Comparison of ENCODE assay signal across 15 cellular contexts in genomic region chr7:36958094-36958718, GRCh38.
DNase-seq lines count a peak whose midpoint lies in the region; ATAC-seq lines count a peak whose summit lies in the region.
"Had no signal": no experiment of that assay in that cellular context is flagged by ENCODE, and none has a peak within 500 bp of the region (broad histone marks: within the 10 kb centered on the region; RNA-seq: fewer than 3 reads in every experiment).

No MANE protein-coding gene starts in this region.

- DNase-seq in DMS153 (lab: John Stamatoyannopoulos, UW) (peak; percentile 90), M059J (ENCODE audit: low read depth) (peak; percentile 10), NCI-H526 treated with DMSO at 0.1 percent for 48 hours (lab: John Stamatoyannopoulos, UW) (peak; percentile 87), left colon (no peak), NCI-H2196 treated with DMSO at 0.1 percent for 48 hours (lab: John Stamatoyannopoulos, UW; ENCODE audit: unreplicated experiment) (no peak)
- no peak for DNase-seq in activated CD4-positive, alpha-beta memory T cell treated with anti-CD3 and anti-CD28 coated beads, Interleukin-2, amount 10 ng/mL, durations not matched to agents 7 days and 5 days
- DNase-seq: DMS 273 treated with DMSO at 0.1 percent for 48 hours, EL, H7, NCI-H187, NCI-H774, T-helper 17 cell had no signal

- no peaks in the 10 kb centered on the region for H3K27me3 Mint-ChIP-seq in activated CD4-positive, alpha-beta memory T cell treated with anti-CD3 and anti-CD28 coated beads, Interleukin-2, amount 10 ng/mL, durations not matched to agents 7 days and 5 days
- H3K27me3 Mint-ChIP-seq: T-helper 17 cell had no signal

- H3K36me3 Mint-ChIP-seq in activated CD4-positive, alpha-beta memory T cell treated with anti-CD3 and anti-CD28 coated beads, Interleukin-2, amount 10 ng/mL, durations not matched to agents 7 days and 5 days (ENCODE audit: low read depth), result peaks cover 37% of the 10 kb centered on the region

- POLR2A ChIA-PET in activated CD4-positive, alpha-beta memory T cell treated with anti-CD3 and anti-CD28 coated beads, Interleukin-2, amount 10 ng/mL, durations not matched to agents 7 days and 5 days (lab: Charles Lee), result no interaction called here

- no peak overlapping the region for H3K4me3 Mint-ChIP-seq in activated CD4-positive, alpha-beta memory T cell treated with anti-CD3 and anti-CD28 coated beads, Interleukin-2, amount 10 ng/mL, durations not matched to agents 7 days and 5 days
- H3K4me3 Mint-ChIP-seq: T-helper 17 cell had no signal

- ATAC-seq in left colon, result peak; percentile 72
- ATAC-seq in GM19035 (IDR thresholded peaks at IDR 0.05; ENCODE audit: unreplicated experiment), result no peak
- ATAC-seq in GM19452 (IDR thresholded peaks at IDR 0.05; ENCODE audit: unreplicated experiment), result no peak
- ATAC-seq: Right ventricle myocardium inferior, T-helper 17 cell had no signal

- intact Hi-C loops in left colon (cut with DNase I, micrococcal nuclease), result no loop called here

- H3K9me3 Mint-ChIP-seq in activated CD4-positive, alpha-beta memory T cell treated with anti-CD3 and anti-CD28 coated beads, Interleukin-2, amount 10 ng/mL, durations not matched to agents 7 days and 5 days, result peaks cover 9% of the 10 kb centered on the region

- CTCF ChIA-PET in activated CD4-positive, alpha-beta memory T cell treated with anti-CD3 and anti-CD28 coated beads, Interleukin-2, amount 10 ng/mL, durations not matched to agents 7 days and 5 days (lab: Charles Lee), result interaction anchor here (0.8 to 1.6 kb wide), 2 partner anchors 13 to 19 kb away, joined by 3 read pairs; no protein-coding TSS in a partner anchor

- no peak overlapping the region for H3K27ac Mint-ChIP-seq in activated CD4-positive, alpha-beta memory T cell treated with anti-CD3 and anti-CD28 coated beads, Interleukin-2, amount 10 ng/mL, durations not matched to agents 7 days and 5 days
- H3K27ac Mint-ChIP-seq: T-helper 17 cell had no signal

- H3K4me1 Mint-ChIP-seq in activated CD4-positive, alpha-beta memory T cell treated with anti-CD3 and anti-CD28 coated beads, Interleukin-2, amount 10 ng/mL, durations not matched to agents 7 days and 5 days, result peaks cover 7% of the 10 kb centered on the region

Comparison
In these comparisons a context has a peak if more than half of its experiments do, and no peak if none do; other contexts are left out.
1. DNase-seq: peak in DMS153 (single experiment), M059J (single experiment) and NCI-H526 treated with DMSO at 0.1 percent for 48 hours (single experiment); none in left colon (0 of 2), NCI-H2196 treated with DMSO at 0.1 percent for 48 hours (single experiment) and activated CD4-positive, alpha-beta memory T cell treated with anti-CD3 and anti-CD28 coated beads, Interleukin-2, amount 10 ng/mL, durations not matched to agents 7 days and 5 days (single experiment).